Comparison of ENCODE assay signal across 24 cellular contexts in the genomic region with DNA sequence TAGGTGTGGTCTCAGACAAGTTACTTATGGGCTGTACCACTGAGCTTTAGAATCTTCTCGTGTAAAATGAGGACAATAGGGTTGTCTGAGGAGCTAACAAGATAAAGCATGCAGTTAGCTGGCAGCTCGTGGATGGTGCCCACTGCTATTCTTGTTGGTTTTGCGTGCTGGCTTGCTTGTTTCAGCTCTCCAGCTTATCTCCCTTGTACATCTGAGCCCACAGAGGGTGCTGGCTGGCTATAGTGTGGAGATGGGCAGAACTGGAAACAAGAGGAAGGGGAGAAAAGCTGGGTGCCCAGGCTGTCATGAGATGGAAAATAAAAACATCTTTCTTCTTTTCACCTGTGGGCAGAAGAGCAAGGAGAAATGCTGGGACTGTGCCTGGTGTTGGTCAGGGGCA. TPM values are rescaled to one million over a fixed set of nuclear protein-coding genes. Genes with fewer than 3 reads are reported as not detected.
"Had no signal": no experiment of that assay in that cellular context is flagged by ENCODE, and none has a peak within 500 bp of the region (broad histone marks: within the 10 kb centered on the region; RNA-seq: fewer than 3 reads in every experiment).

No MANE protein-coding gene starts in this region.

- ATAC-seq: K562, Panc1 had no signal

- H3K27ac ChIP-seq: HL-60, KMS-11, RWPE1 had no signal

- DNase-seq: Kasumi-1; MV-4-11; NCI-H1048; NCI-H1105; NCI-H1417; NCI-H1436 treated with DMSO at 0.1 percent for 48 hours; NCI-H1694; NCI-H187 treated with DMSO at 0.1 percent for 48 hours; NCI-H2029 treated with DMSO at 0.1 percent for 48 hours; NCI-H2171 treated with DMSO at 0.1 percent for 48 hours; NCI-H345; NCI-H446 treated with DMSO at 0.1 percent for 48 hours; NCI-H510A treated with DMSO at 0.1 percent for 48 hours; NCI-H526; NCI-H748 treated with DMSO at 0.1 percent for 48 hours; NK-92 treated with Interleukin-12 subunit alpha and Interleukin-12 subunit beta, amount 100 ng/mL, for 24 hours; PC-3; SHP77 had no signal

- H3K9ac ChIP-seq: KMS-11 had no signal

- H3K4me2 ChIP-seq: KMS-11 had no signal

- H3K4me3 ChIP-seq: K562 had no signal

RNA-seq across cellular contexts. Expression of a gene that starts 46.5 kb away (rescaled TPM):
- polyA plus RNA-seq: IgD-negative memory B cell, K562 had no signal
